ENCODE assay signal across 11 cellular contexts in genomic region chr1:27869719-27870085, GRCh38. TPM values are rescaled to one million over a fixed set of nuclear protein-coding genes. Genes with fewer than 3 reads are reported as not detected.
A peak's percentile ranks its signal among the peaks of the same experiment; 100 is the strongest.
DNase-seq lines count a peak whose midpoint lies in the region; ATAC-seq and TF ChIP-seq lines count a peak whose summit lies in the region.
"Had no signal": no experiment of that assay in that cellular context is flagged by ENCODE, and none has a peak within 500 bp of the region (broad histone marks: within the 10 kb centered on the region; RNA-seq: fewer than 3 reads in every experiment).

No MANE protein-coding gene starts in this region.

- H3K27me3 ChIP-seq in duodenal mucosa (ENCODE audit: control insufficient read depth in 1 of 2, insufficient read depth in 2 of 2, low read length in 2 of 2), result no peaks in the 10 kb centered on the region

- H3K4me3 ChIP-seq in OCI-LY7 (ENCODE audit: low read depth, low read length, poor library complexity, severe bottlenecking) (peak overlapping the region; percentile 52), duodenal mucosa (ENCODE audit: low read depth in 1 of 2, low read length in 2 of 2) (peak overlapping the region; percentile 8 to 43)

- intact Hi-C loops in activated CD4-positive, alpha-beta T cell treated with anti-CD3 and anti-CD28 coated beads, Interleukin-2, amount 10 ng/mL, durations not matched to agents 24 days and 14 days (cut with micrococcal nuclease), result loop anchor here (1.0 to 10.0 kb wide), 2 partner anchors 22 to 215 kb away; partner anchors contain the start of gene EYA3
- intact Hi-C loops in OCI-LY7 (cut with micrococcal nuclease; ENCODE audit: unreplicated experiment), result loop anchor here (10.0 kb wide), 1 partner anchor 205 kb away; no protein-coding TSS in a partner anchor

- H3K4me2 ChIP-seq in OCI-LY7 (ENCODE audit: low read length), result peak overlapping the region; percentile 82

- H3K4me1 Mint-ChIP-seq in activated CD4-positive, alpha-beta T cell treated with anti-CD3 and anti-CD28 coated beads, Interleukin-2, amount 10 ng/mL, durations not matched to agents 24 days and 14 days, result peaks cover 37% of the 10 kb centered on the region

- CTCF ChIA-PET in OCI-LY7 (lab: Charles Lee; ENCODE audit: unreplicated experiment), result no interaction called here

- H3K4me1 ChIP-seq in OCI-LY7 (ENCODE audit: insufficient read depth, low read length, poor library complexity, severe bottlenecking) (peaks cover 50% of the 10 kb centered on the region), duodenal mucosa (ENCODE audit: control insufficient read depth in 1 of 2, insufficient read depth in 2 of 2, low read length in 2 of 2) (peaks cover 15 to 26% of the 10 kb centered on the region in 2 donors)

- H3K9me3 ChIP-seq in OCI-LY7 (ENCODE audit: low read length) (no peaks in the 10 kb centered on the region), duodenal mucosa (ENCODE audit: control insufficient read depth in 1 of 2, low read length in 2 of 2) (no peaks in the 10 kb centered on the region)
- H3K9me3 ChIP-seq: tibial nerve had no signal

- no peaks in the 10 kb centered on the region for H3K27me3 Mint-ChIP-seq in activated CD4-positive, alpha-beta T cell treated with anti-CD3 and anti-CD28 coated beads, Interleukin-2, amount 10 ng/mL, durations not matched to agents 24 days and 14 days

- H2AFZ ChIP-seq in OCI-LY7 (ENCODE audit: low read length), result peak overlapping the region; percentile 90

- no peaks in the 10 kb centered on the region for H3K79me2 ChIP-seq in OCI-LY7 (ENCODE audit: insufficient read depth, low read depth, low read length)

- H4K20me1 ChIP-seq in OCI-LY7 (ENCODE audit: insufficient read depth, low read length), result no peaks in the 10 kb centered on the region

- H3K9me2 ChIP-seq in OCI-LY7 (ENCODE audit: insufficient read depth, low read length), result no peaks in the 10 kb centered on the region

- H3K4me3 Mint-ChIP-seq in activated CD4-positive, alpha-beta T cell treated with anti-CD3 and anti-CD28 coated beads, Interleukin-2, amount 10 ng/mL, durations not matched to agents 24 days and 14 days, result peak overlapping the region; percentile 78

- no TSS peak for BruUV-seq in OCI-LY7 (replicated peaks; lab: Mats Ljungman, UMichigan)

- peaks cover 2% of the 10 kb centered on the region for H3K36me3 Mint-ChIP-seq in activated CD4-positive, alpha-beta T cell treated with anti-CD3 and anti-CD28 coated beads, Interleukin-2, amount 10 ng/mL, durations not matched to agents 24 days and 14 days (ENCODE audit: low read depth)

- no peaks in the 10 kb centered on the region for H3K36me3 ChIP-seq in OCI-LY7 (ENCODE audit: insufficient read depth, low read length)
- H3K36me3 ChIP-seq in duodenal mucosa (ENCODE audit: control insufficient read depth in 1 of 2, insufficient read depth in 2 of 2, low read length in 2 of 2), result no peaks in the 10 kb centered on the region
- H3K36me3 ChIP-seq: tibial nerve had no signal

- H3K27ac ChIP-seq in OCI-LY7 (ENCODE audit: low read depth, low read length, poor library complexity, severe bottlenecking) (peak overlapping the region; percentile 66), duodenal mucosa (ENCODE audit: low read depth, low read length) (no peak overlapping the region)

- H3K9me3 Mint-ChIP-seq in activated CD4-positive, alpha-beta T cell treated with anti-CD3 and anti-CD28 coated beads, Interleukin-2, amount 10 ng/mL, durations not matched to agents 24 days and 14 days, result no peaks in the 10 kb centered on the region

- peak overlapping the region in 1 of 2 donors; percentile 54 for H3K9ac ChIP-seq in duodenal mucosa (ENCODE audit: low read depth in 1 of 2, low read length in 2 of 2)

- H3K27ac Mint-ChIP-seq in activated CD4-positive, alpha-beta T cell treated with anti-CD3 and anti-CD28 coated beads, Interleukin-2, amount 10 ng/mL, durations not matched to agents 24 days and 14 days, result peak overlapping the region; percentile 91

- DNase-seq in activated CD4-positive, alpha-beta T cell treated with anti-CD3 and anti-CD28 coated beads, Interleukin-2, amount 10 ng/mL, durations not matched to agents 24 days and 14 days, result no peak
- DNase-seq in activated CD4-positive, alpha-beta T cell treated with anti-CD3 and anti-CD28 coated beads, Interleukin-2, amount 50 U/mL, for 4 hours, result no peak
- DNase-seq in OCI-LY7 (ENCODE audit: low spot score), result no peak
- DNase-seq in stimulated activated naive CD8-positive, alpha-beta T cell treated with anti-CD3 and anti-CD28 coated beads, Interleukin-15, Interleukin-2, amounts not matched to agents 100 U/mL and 50 U/mL, for 24 hours, result peak; percentile 9
- DNase-seq: Calu3, cortex of kidney had no signal

- no peak for TF ChIP-seq CTCF in OCI-LY7 (conservative IDR thresholded peaks at IDR 0.05; ENCODE audit: low read length)

- ATAC-seq in stimulated activated naive CD8-positive, alpha-beta T cell treated with anti-CD3 and anti-CD28 coated beads, Interleukin-15, Interleukin-2, amounts not matched to agents 100 U/mL and 50 U/mL, for 24 hours, result no peak
- ATAC-seq in GM18858 (IDR thresholded peaks at IDR 0.05; ENCODE audit: unreplicated experiment) (no peak), HG02938 (IDR thresholded peaks at IDR 0.05; ENCODE audit: unreplicated experiment) (no peak), GM18519 (IDR thresholded peaks at IDR 0.05; ENCODE audit: low FRiP score, unreplicated experiment) (no peak)

- POLR2A ChIA-PET in OCI-LY7 (lab: Charles Lee), result interaction anchor here (0.5 to 0.6 kb wide), 3 partner anchors 22 to 273 kb away, joined by 3 to 7 read pairs (median 4); no protein-coding TSS in a partner anchor

RNA-seq across cellular contexts. Expression of gene THEMIS2, which starts 2.6 kb away (rescaled TPM):
- total RNA-seq in activated CD4-positive, alpha-beta T cell treated with anti-CD3 and anti-CD28 coated beads, Interleukin-2, amount 10 ng/mL, durations not matched to agents 24 days and 14 days, result 24.5 and 27.7 TPM in 2 replicates
- 0.98 and 4.1 TPM in 2 replicates for total RNA-seq in OCI-LY7 (2014; rRNA removed; shearing (Covaris generic))
- total RNA-seq in OCI-LY7 (2022), result 15.4 and 20.3 TPM in 2 replicates

RNA-seq across cellular contexts. Expression of gene PPP1R8, which starts 39.1 kb away (rescaled TPM):
- total RNA-seq in activated CD4-positive, alpha-beta T cell treated with anti-CD3 and anti-CD28 coated beads, Interleukin-2, amount 10 ng/mL, durations not matched to agents 24 days and 14 days, result 80.3 TPM in 2 replicates
- total RNA-seq in OCI-LY7 (2014; rRNA removed; shearing (Covaris generic)), result 71.3 and 72.4 TPM in 2 replicates
- 57.3 and 58.0 TPM in 2 replicates for total RNA-seq in OCI-LY7 (2022)

RNA-seq across cellular contexts. Expression of gene RPA2, which starts 44.7 kb away (rescaled TPM):
- total RNA-seq in activated CD4-positive, alpha-beta T cell treated with anti-CD3 and anti-CD28 coated beads, Interleukin-2, amount 10 ng/mL, durations not matched to agents 24 days and 14 days, result 87.7 and 92.7 TPM in 2 replicates
- total RNA-seq in OCI-LY7 (2014; rRNA removed; shearing (Covaris generic)), result 56.8 and 74.4 TPM in 2 replicates
- total RNA-seq in OCI-LY7 (2022), result 44.3 and 52.7 TPM in 2 replicates
